9 cellular contexts compared by ENCODE assay signal in genomic region chr7:116786791-116787443, GRCh38.
DNase-seq lines count a peak whose midpoint lies in the region; ATAC-seq and TF ChIP-seq lines count a peak whose summit lies in the region.
"Had no signal": no experiment of that assay in that cellular context is flagged by ENCODE, and none has a peak within 500 bp of the region (broad histone marks: within the 10 kb centered on the region; RNA-seq: fewer than 3 reads in every experiment).

No MANE protein-coding gene starts in this region.

- no peaks in the 10 kb centered on the region for H3K9me2 ChIP-seq in OCI-LY7 (ENCODE audit: insufficient read depth, low read length)

- ATAC-seq in GM18873 (IDR thresholded peaks at IDR 0.05; ENCODE audit: low FRiP score, unreplicated experiment), result peak; percentile 97
- ATAC-seq in HG02970 (IDR thresholded peaks at IDR 0.05; ENCODE audit: low FRiP score, unreplicated experiment), result peak; percentile 97

- H3K27me3 ChIP-seq in prostate gland (replicated peaks; ENCODE audit: insufficient read depth), result no peaks in the 10 kb centered on the region

- no peaks in the 10 kb centered on the region for H4K20me1 ChIP-seq in OCI-LY7 (ENCODE audit: insufficient read depth, low read length)

- H3K27me3 Mint-ChIP-seq in type B pancreatic cell, result no peaks in the 10 kb centered on the region

- H3K4me3 ChIP-seq in OCI-LY7 (ENCODE audit: low read depth, low read length, poor library complexity, severe bottlenecking) (no peak overlapping the region), prostate gland (no peak overlapping the region)

- CTCF ChIA-PET in OCI-LY7 (lab: Charles Lee; ENCODE audit: unreplicated experiment), result interaction anchor here (1.4 kb wide), 1 partner anchor 196 kb away, joined by 3 read pairs; no protein-coding TSS in a partner anchor

- H3K79me2 ChIP-seq in OCI-LY7 (ENCODE audit: insufficient read depth, low read depth, low read length), result no peaks in the 10 kb centered on the region

- BruUV-seq in OCI-LY7 (replicated peaks; lab: Mats Ljungman, UMichigan), result no TSS peak

- H2AFZ ChIP-seq in OCI-LY7 (ENCODE audit: low read length), result no peak overlapping the region

- peaks cover 10% of the 10 kb centered on the region for H3K4me1 Mint-ChIP-seq in type B pancreatic cell (ENCODE audit: unreplicated experiment)
- H3K4me1 Mint-ChIP-seq: T-cell had no signal

- POLR2A ChIA-PET in OCI-LY7 (lab: Charles Lee), result no interaction called here

- H3K27ac ChIP-seq in OCI-LY7 (ENCODE audit: low read depth, low read length, poor library complexity, severe bottlenecking) (no peak overlapping the region), prostate gland (no peak overlapping the region)

- no peaks in the 10 kb centered on the region for H3K9me3 Mint-ChIP-seq in type B pancreatic cell
- H3K9me3 Mint-ChIP-seq: T-cell had no signal

- no peak overlapping the region for H3K27ac Mint-ChIP-seq in type B pancreatic cell
- H3K27ac Mint-ChIP-seq: T-cell had no signal

- intact Hi-C loops in OCI-LY7 (cut with micrococcal nuclease; ENCODE audit: unreplicated experiment), result no loop called here
- intact Hi-C loops in prostate gland (cut with DNase I), result no loop called here

- DNase-seq in DMS53 (lab: John Stamatoyannopoulos, UW), result peak; percentile 69
- peak; percentile 36 for DNase-seq in OCI-LY7 (ENCODE audit: low spot score)
- peak; percentile 73 for DNase-seq in germinal center (ENCODE audit: low spot score)
- no peak for DNase-seq in type B pancreatic cell (ENCODE audit: extremely low spot score, unreplicated experiment)
- no peak for DNase-seq in prostate gland (ENCODE audit: low spot score)
- no peak for DNase-seq in effector CD4-positive, alpha-beta T cell
- DNase-seq: T-cell had no signal

- H3K4me1 ChIP-seq in OCI-LY7 (ENCODE audit: insufficient read depth, low read length, poor library complexity, severe bottlenecking) (no peaks in the 10 kb centered on the region), prostate gland (replicated peaks) (no peaks in the 10 kb centered on the region)

- no peak for TF ChIP-seq POLR2A in prostate gland (IDR thresholded peaks at IDR 0.05)

- peaks cover 17% of the 10 kb centered on the region for H3K36me3 Mint-ChIP-seq in type B pancreatic cell
- H3K36me3 Mint-ChIP-seq: T-cell had no signal

- H3K4me2 ChIP-seq in OCI-LY7 (ENCODE audit: low read length), result no peak overlapping the region

- TF ChIP-seq CTCF in OCI-LY7 (conservative IDR thresholded peaks at IDR 0.05; ENCODE audit: low read length) (peak; percentile 69), type B pancreatic cell (conservative IDR thresholded peaks at IDR 0.05) (peak; percentile 31), prostate gland (IDR thresholded peaks at IDR 0.05) (peak in 1 of 4 experiments; percentile 20)

- H3K9me3 ChIP-seq in OCI-LY7 (ENCODE audit: low read length) (no peaks in the 10 kb centered on the region), prostate gland (no peaks in the 10 kb centered on the region)

- no peak overlapping the region for H3K4me3 Mint-ChIP-seq in type B pancreatic cell
- H3K4me3 Mint-ChIP-seq: T-cell had no signal

- H3K36me3 ChIP-seq in OCI-LY7 (ENCODE audit: insufficient read depth, low read length) (no peaks in the 10 kb centered on the region), prostate gland (no peaks in the 10 kb centered on the region)

- 66% methylated on average over 2 of the region's 2 CpGs for WGBS in prostate gland

Comparison
In these comparisons a context has a peak if more than half of its experiments do, and no peak if none do; other contexts are left out.
1. DNase-seq: peak in DMS53 (single experiment), OCI-LY7 (single experiment) and germinal center (single experiment); none in type B pancreatic cell (single experiment), prostate gland (single experiment) and effector CD4-positive, alpha-beta T cell (single experiment).